21 cellular contexts compared by ENCODE assay signal in genomic region chr10:9003122-9003521, GRCh38.
"Had no signal": no experiment of that assay in that cellular context is flagged by ENCODE, and none has a peak within 500 bp of the region (broad histone marks: within the 10 kb centered on the region; RNA-seq: fewer than 3 reads in every experiment).

No MANE protein-coding gene starts in this region.

- ATAC-seq: esophagus mucosa; gastrocnemius medialis; left ventricle myocardium superior; lower lobe of right lung; naive thymus-derived CD8-positive, alpha-beta T cell; sciatic nerve had no signal

- H3K27ac Mint-ChIP-seq: endodermal cell, nephron progenitor cell had no signal

- H3K4me3 Mint-ChIP-seq: endodermal cell, nephron progenitor cell had no signal

- H3K36me3 Mint-ChIP-seq: naive thymus-derived CD8-positive, alpha-beta T cell had no signal

- H3K9me3 Mint-ChIP-seq: endodermal cell; naive thymus-derived CD8-positive, alpha-beta T cell; nephron progenitor cell had no signal

- DNase-seq: dorsolateral prefrontal cortex; effector CD4-positive, alpha-beta T cell; endodermal cell; foreskin fibroblast; gastrocnemius medialis; head of caudate nucleus; left ventricle myocardium superior; lower lobe of right lung; naive thymus-derived CD8-positive, alpha-beta T cell; nephron progenitor cell; nucleus accumbens; stimulated activated CD4-positive, alpha-beta T cell treated with anti-CD3 and anti-CD28 coated beads, Interleukin-12 subunit alpha, Interleukin-12 subunit beta, amount 100 ng/mL, for 4 hours; stimulated activated CD4-positive, alpha-beta T cell treated with anti-CD3 and anti-CD28 coated beads, Interleukin-1b, Interleukin-23, amount 100 ng/mL, for 48 hours; stimulated activated CD4-positive, alpha-beta T cell treated with anti-CD3 and anti-CD28 coated beads, Interleukin-4, amount 100 ng/mL, for 1 hour; stimulated activated CD8-positive, alpha-beta memory T cell treated with anti-CD3 and anti-CD28 coated beads, Interleukin-4, amount 100 ng/mL, for 48 hours; stimulated activated naive CD4-positive, alpha-beta T cell; substantia nigra; testis; upper lobe of left lung had no signal

- H3K4me1 Mint-ChIP-seq: endodermal cell, nephron progenitor cell had no signal
